10 cellular contexts compared by ENCODE assay signal in genomic region chr7:157821959-157822687, GRCh38.
"Had no signal": no experiment of that assay in that cellular context is flagged by ENCODE, and none has a peak within 500 bp of the region (broad histone marks: within the 10 kb centered on the region; RNA-seq: fewer than 3 reads in every experiment).

No MANE protein-coding gene starts in this region.

- H3K36me3 ChIP-seq: HAP-1 had no signal

- H3K27ac ChIP-seq: GM23248 had no signal

- ATAC-seq: GM23338, HCT116 had no signal

- H3K4me1 Mint-ChIP-seq: GM23338 had no signal

- H2AFZ ChIP-seq: GM23248, GM23338 had no signal

- H3K4me1 ChIP-seq: HAP-1 had no signal

- H3K4me3 ChIP-seq: GM23248, GM23338, HAP-1 had no signal

- FAIRE-seq: H54 had no signal

- H3K4me3 Mint-ChIP-seq: GM23338, H9, HFFc6 had no signal

- DNase-seq: GM23248, GOT3, H7, H9, HCEC 1CT, HFFc6 had no signal

- H3K4me2 ChIP-seq: GM23338 had no signal

- H3K9me3 ChIP-seq: HAP-1 had no signal

- H3K27ac Mint-ChIP-seq: GM23338, H9, HFFc6 had no signal

- H3K9ac ChIP-seq: GM23248 had no signal
